ENCODE assay signal across 1 cellular context in the genomic region with DNA sequence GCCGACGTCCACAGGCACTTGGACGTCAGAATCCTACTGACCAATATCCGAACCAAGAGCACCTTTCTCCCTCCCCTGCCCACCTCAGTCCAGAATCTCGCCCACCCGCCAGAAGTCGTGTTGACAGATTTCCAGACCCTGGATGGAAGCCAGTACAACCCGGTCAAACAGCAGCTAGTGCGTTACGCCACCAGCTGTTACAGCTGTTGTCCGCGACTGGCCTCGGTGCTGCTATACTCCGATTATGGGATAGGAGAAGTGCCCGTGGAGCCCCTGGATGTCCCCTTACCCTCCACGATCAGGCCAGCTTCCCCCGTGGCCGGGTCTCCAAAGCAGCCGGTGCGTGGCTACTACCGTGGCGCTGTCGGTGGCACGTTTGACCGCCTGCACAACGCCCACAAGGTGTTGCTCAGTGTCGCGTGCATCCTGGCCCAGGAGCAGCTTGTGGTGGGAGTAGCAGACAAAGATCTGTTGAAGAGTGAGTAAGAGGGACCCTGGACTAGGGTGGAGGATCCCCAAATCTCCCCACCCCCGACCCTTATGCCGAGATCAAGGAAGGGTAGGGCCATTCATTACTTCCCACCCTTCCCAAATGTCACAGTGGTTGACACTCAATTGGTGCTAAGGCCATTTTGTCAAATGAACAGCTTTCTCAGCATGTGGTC.
TF ChIP-seq lines count a peak whose summit lies in the region.

No MANE protein-coding gene starts in this region.

TF ChIP-seq in endothelial cell of umbilical vein, 7 proteins besides CTCF, POLR2A, EP300 and RAD21:
- no peak for TF ChIP-seq MYC (IDR thresholded peaks at IDR 0.05; ENCODE audit: low read depth, low read length)
- no peak for TF ChIP-seq GATA2 (IDR thresholded peaks at IDR 0.05; ENCODE audit: insufficient read depth, insufficient read length, low read depth, low read length)
- TF ChIP-seq POLR2AphosphoS5 (IDR thresholded peaks at IDR 0.05; ENCODE audit: insufficient read depth, low read depth, low read length): no peak
- TF ChIP-seq JUN (IDR thresholded peaks at IDR 0.05; ENCODE audit: borderline replicate concordance, insufficient read depth, insufficient read length, low read depth): no peak
